Comparison of ENCODE assay signal across 9 cellular contexts in the genomic region with DNA sequence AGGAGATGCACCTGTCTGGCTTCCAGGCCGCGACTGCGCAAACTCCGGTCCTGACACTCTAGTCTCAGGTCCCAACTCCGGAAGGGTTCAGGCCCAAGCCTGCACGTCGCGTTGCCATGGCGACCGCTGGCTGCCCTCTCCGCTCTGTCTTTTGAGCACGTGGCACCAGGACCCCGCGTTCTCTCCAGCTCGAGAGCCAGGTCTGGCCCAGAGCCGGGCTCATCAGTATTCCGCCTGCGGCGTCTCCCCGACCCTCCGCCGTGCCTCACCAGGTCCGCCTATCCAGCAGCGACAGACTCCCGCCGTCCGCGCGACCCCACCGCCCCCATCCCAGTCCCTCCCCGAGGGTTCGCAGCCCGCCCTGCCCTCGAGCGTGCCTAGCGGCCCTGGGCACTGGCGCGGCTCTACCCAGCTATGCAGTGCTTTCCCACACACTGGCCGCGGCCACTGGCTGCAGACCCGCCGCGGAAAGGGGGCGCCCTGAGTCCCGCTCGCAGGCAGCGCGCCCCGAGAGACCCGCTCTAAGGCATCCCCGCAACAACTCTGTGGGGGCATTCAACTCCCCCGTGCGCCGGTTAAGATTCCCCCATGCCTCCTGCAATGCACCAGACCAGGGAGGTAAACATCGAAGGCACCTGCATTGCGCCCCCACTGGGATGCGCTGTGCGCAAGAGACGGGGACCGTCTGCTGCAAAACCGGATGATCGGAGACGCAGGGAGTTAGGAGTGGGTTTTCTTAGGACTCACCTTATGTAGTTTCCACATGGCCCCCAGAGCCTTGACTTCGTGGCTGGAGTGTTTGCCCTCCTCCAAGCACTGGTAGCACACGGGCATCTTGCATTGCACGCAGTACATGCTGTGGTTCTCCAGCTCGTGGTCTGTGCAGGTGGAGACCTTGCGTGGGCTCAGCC. TPM values are rescaled to one million over a fixed set of nuclear protein-coding genes. Genes with fewer than 3 reads are reported as not detected.
DNase-seq lines count a peak whose midpoint lies in the region; ATAC-seq, FAIRE-seq and TF ChIP-seq lines count a peak whose summit lies in the region.
"Had no signal": no experiment of that assay in that cellular context is flagged by ENCODE, and none has a peak within 500 bp of the region (broad histone marks: within the 10 kb centered on the region; RNA-seq: fewer than 3 reads in every experiment).

No MANE protein-coding gene starts in this region.

- H3K27me3 ChIP-seq in thoracic aorta (replicated peaks; ENCODE audit: insufficient read depth) = peaks cover 7% of the 10 kb centered on the region

- no peaks in the 10 kb centered on the region for H3K36me3 Mint-ChIP-seq in activated CD4-positive, alpha-beta memory T cell treated with anti-CD3 and anti-CD28 coated beads, Interleukin-2, amount 10 ng/mL, durations not matched to agents 7 days and 5 days (ENCODE audit: low read depth)
- H3K36me3 Mint-ChIP-seq in nephron progenitor cell (ENCODE audit: low read depth) = no peaks in the 10 kb centered on the region

- H3K27ac Mint-ChIP-seq in activated CD4-positive, alpha-beta memory T cell treated with anti-CD3 and anti-CD28 coated beads, Interleukin-2, amount 10 ng/mL, durations not matched to agents 7 days and 5 days = no peak overlapping the region
- H3K27ac Mint-ChIP-seq in nephron progenitor cell = no peak overlapping the region

- peak overlapping the region; percentile 89 for H3K4me3 Mint-ChIP-seq in activated CD4-positive, alpha-beta memory T cell treated with anti-CD3 and anti-CD28 coated beads, Interleukin-2, amount 10 ng/mL, durations not matched to agents 7 days and 5 days
- H3K4me3 Mint-ChIP-seq in nephron progenitor cell = peak overlapping the region; percentile 90

- no peaks in the 10 kb centered on the region for H3K36me3 ChIP-seq in thoracic aorta

- peaks cover 8 to 29% of the 10 kb centered on the region in 2 donors for H3K4me1 ChIP-seq in thoracic aorta (ENCODE audit: control insufficient read depth in 1 of 2, low read depth in 2 of 2)

- H3K9me3 Mint-ChIP-seq in activated CD4-positive, alpha-beta memory T cell treated with anti-CD3 and anti-CD28 coated beads, Interleukin-2, amount 10 ng/mL, durations not matched to agents 7 days and 5 days = no peaks in the 10 kb centered on the region
- H3K9me3 Mint-ChIP-seq in nephron progenitor cell = no peaks in the 10 kb centered on the region

- CTCF ChIA-PET in activated CD4-positive, alpha-beta memory T cell treated with anti-CD3 and anti-CD28 coated beads, Interleukin-2, amount 10 ng/mL, durations not matched to agents 7 days and 5 days (lab: Charles Lee) = interaction anchor here (1.4 kb wide), 2 partner anchors 10 to 234 kb away, joined by 3 to 5 read pairs; no protein-coding TSS in a partner anchor

- no peak for FAIRE-seq in H54 (lab: Jason Lieb, UNC)
- FAIRE-seq: TTC549 had no signal

- peaks cover 23% of the 10 kb centered on the region for H3K4me1 Mint-ChIP-seq in activated CD4-positive, alpha-beta memory T cell treated with anti-CD3 and anti-CD28 coated beads, Interleukin-2, amount 10 ng/mL, durations not matched to agents 7 days and 5 days
- H3K4me1 Mint-ChIP-seq in nephron progenitor cell = peaks cover 25% of the 10 kb centered on the region

- DNase-seq in NCI-H2171 (lab: John Stamatoyannopoulos, UW) (peak; percentile 73), epithelial cell of esophagus (ENCODE audit: low read depth) (peak; percentile 43), nephron progenitor cell (peak; percentile 57), thoracic aorta (ENCODE audit: low spot score) (no peak), amniotic stem cell (lab: John Stamatoyannopoulos, UW) (no peak), H54 (ENCODE audit: insufficient read length, low spot score) (no peak)
- DNase-seq in activated CD4-positive, alpha-beta memory T cell treated with anti-CD3 and anti-CD28 coated beads, Interleukin-2, amount 10 ng/mL, durations not matched to agents 7 days and 5 days = peak; percentile 52

- TF ChIP-seq CTCF in GM12873 (IDR thresholded peaks at IDR 0.05; ENCODE audit: insufficient read depth, low read depth, low read length, missing control alignments) = peak; percentile 72
- TF ChIP-seq CTCF in epithelial cell of esophagus (IDR thresholded peaks at IDR 0.05; ENCODE audit: insufficient read depth, low read depth, low read length, missing control alignments) = peak; percentile 50
- peak; percentile 36 for TF ChIP-seq CTCF in nephron progenitor cell (IDR thresholded peaks at IDR 0.05)
- no peak for TF ChIP-seq CTCF in thoracic aorta (IDR thresholded peaks at IDR 0.05)

- no peak for TF ChIP-seq POLR2A in H54 (IDR thresholded peaks at IDR 0.05; ENCODE audit: low read depth, low read length)

- H3K27me3 Mint-ChIP-seq in activated CD4-positive, alpha-beta memory T cell treated with anti-CD3 and anti-CD28 coated beads, Interleukin-2, amount 10 ng/mL, durations not matched to agents 7 days and 5 days = peaks cover 51% of the 10 kb centered on the region
- H3K27me3 Mint-ChIP-seq in nephron progenitor cell (ENCODE audit: low read depth, poor library complexity) = peaks cover 61% of the 10 kb centered on the region

- H3K4me3 ChIP-seq in epithelial cell of esophagus (ENCODE audit: low read length) (peak overlapping the region; percentile 69), thoracic aorta (peak overlapping the region; percentile 72)

- POLR2A ChIA-PET in activated CD4-positive, alpha-beta memory T cell treated with anti-CD3 and anti-CD28 coated beads, Interleukin-2, amount 10 ng/mL, durations not matched to agents 7 days and 5 days (lab: Charles Lee) = interaction anchor here (1.5 kb wide), 1 partner anchor 152 kb away, joined by 3 read pairs; no protein-coding TSS in a partner anchor

- H3K9me3 ChIP-seq in thoracic aorta = no peaks in the 10 kb centered on the region

- peak overlapping the region in 1 of 2 donors; percentile 34 for H3K27ac ChIP-seq in thoracic aorta

- no peak for ATAC-seq in thoracic aorta (ENCODE audit: insufficient number of reproducible peaks, low FRiP score, low read depth)

RNA-seq across cellular contexts. Expression of gene TRIM9, which starts 1.3 kb away (rescaled TPM):
- total RNA-seq in activated CD4-positive, alpha-beta memory T cell treated with anti-CD3 and anti-CD28 coated beads, Interleukin-2, amount 10 ng/mL, durations not matched to agents 7 days and 5 days = under 1 TPM; 0.20 to 0.23 TPM
- 1 to 10 TPM in 1 of 2 donors, under 1 TPM in 1; 0.41 to 2.1 TPM for total RNA-seq in thoracic aorta

Comparison
In these comparisons a context has a peak if more than half of its experiments do, and no peak if none do; other contexts are left out.
1. DNase-seq: peak in NCI-H2171 (single experiment), activated CD4-positive, alpha-beta memory T cell treated with anti-CD3 and anti-CD28 coated beads, Interleukin-2, amount 10 ng/mL, durations not matched to agents 7 days and 5 days (single experiment), epithelial cell of esophagus (single experiment) and nephron progenitor cell (single experiment); none in thoracic aorta (single experiment), amniotic stem cell (single experiment) and H54 (single experiment).